17 cellular contexts compared by ENCODE assay signal in genomic region chr2:236354056-236354940, GRCh38.
DNase-seq lines count a peak whose midpoint lies in the region; ATAC-seq, FAIRE-seq and TF ChIP-seq lines count a peak whose summit lies in the region.
"Had no signal": no experiment of that assay in that cellular context is flagged by ENCODE, and none has a peak within 500 bp of the region (broad histone marks: within the 10 kb centered on the region; RNA-seq: fewer than 3 reads in every experiment).

No MANE protein-coding gene starts in this region.

- CTCF ChIA-PET in A673 (lab: Charles Lee) = no interaction called here

- H3K4me2 ChIP-seq in astrocyte (ENCODE audit: low read length) (no peak overlapping the region), neuronal stem cell (ENCODE audit: insufficient read depth, low read length, poor library complexity, severe bottlenecking) (no peak overlapping the region)

- no peak overlapping the region for H3K4ac ChIP-seq in neuronal stem cell (ENCODE audit: low read length)

- H3K4me1 ChIP-seq in astrocyte (ENCODE audit: insufficient read depth, low read length) (no peaks in the 10 kb centered on the region), neuronal stem cell (ENCODE audit: control insufficient read depth in 2 of 2, insufficient read depth in 1 of 2, low read depth in 1 of 2, low read length in 2 of 2) (peaks cover 0 to 5% of the 10 kb centered on the region in 2 donors), A673 (ENCODE audit: insufficient read depth, low read length, poor library complexity, severe bottlenecking) (no peaks in the 10 kb centered on the region)

- H3K18ac ChIP-seq in neuronal stem cell (ENCODE audit: low read length) = no peak overlapping the region

- H3K36me3 ChIP-seq in astrocyte (ENCODE audit: insufficient read depth, low read length) (no peaks in the 10 kb centered on the region), neuronal stem cell (replicated peaks in 1 of 2; ENCODE audit: control insufficient read depth in 2 of 2, insufficient read depth in 2 of 2, low read length in 2 of 2) (no peaks in the 10 kb centered on the region), A673 (ENCODE audit: insufficient read depth, low read length, poor library complexity, severe bottlenecking) (no peaks in the 10 kb centered on the region)

- WGBS in neuronal stem cell (ENCODE audit: extremely low coverage in 2 of 2, insufficient read length in 2 of 2, insufficient replicate concordance in 1 of 2), 2 donors = no CpG with 5 or more reads among the region's 15 CpGs

- H3K4me1 Mint-ChIP-seq in astrocyte (ENCODE audit: low read depth, unreplicated experiment) = peaks cover 2% of the 10 kb centered on the region
- H3K4me1 Mint-ChIP-seq: B cell had no signal

- POLR2A ChIA-PET in A673 (lab: Charles Lee; ENCODE audit: low non-redundant PET) = no interaction called here

- H2AFZ ChIP-seq in astrocyte (ENCODE audit: low read depth, low read length) (no peak overlapping the region), neuronal stem cell (ENCODE audit: low read length) (peak overlapping the region; percentile 6)

- ATAC-seq in GM21528 (IDR thresholded peaks at IDR 0.05; ENCODE audit: low FRiP score, unreplicated experiment) = no peak

- no peak overlapping the region for H4K91ac ChIP-seq in neuronal stem cell (ENCODE audit: low read depth, low read length, poor library complexity)

- H3K9ac ChIP-seq in astrocyte (ENCODE audit: low read length) (no peak overlapping the region), neuronal stem cell (ENCODE audit: low read depth, low read length, poor library complexity) (no peak overlapping the region)

- H3K27me3 ChIP-seq in astrocyte (ENCODE audit: insufficient read depth, low read length) = peaks cover 5% of the 10 kb centered on the region
- H3K27me3 ChIP-seq in neuronal stem cell (ENCODE audit: control insufficient read depth in 3 of 3, insufficient read depth in 3 of 3, low read depth in 1 of 3, low read length in 3 of 3) = peaks cover 0 to 2% (median 0%) of the 10 kb centered on the region in 3 experiments
- H3K27me3 ChIP-seq in A673 (replicated peaks; ENCODE audit: insufficient read depth, low read depth, low read length, poor library complexity) = peaks cover 16% of the 10 kb centered on the region

- H3K4me3 ChIP-seq in astrocyte (ENCODE audit: insufficient read depth, low read depth, low read length) (no peak overlapping the region), neuronal stem cell (ENCODE audit: low read length in 2 of 2) (no peak overlapping the region), A673 (ENCODE audit: low read depth, low read length, poor library complexity, severe bottlenecking) (no peak overlapping the region)

- no peaks in the 10 kb centered on the region for H3K36me3 Mint-ChIP-seq in astrocyte (ENCODE audit: low read depth, unreplicated experiment)
- H3K36me3 Mint-ChIP-seq: IgD-negative memory B cell had no signal

- FAIRE-seq in GM12891 (lab: Jason Lieb, UNC) (peak; percentile 13), astrocyte (lab: Jason Lieb, UNC) (no peak)
- FAIRE-seq: G401.6, GM19239 had no signal

- no peak overlapping the region for H2BK120ac ChIP-seq in neuronal stem cell (ENCODE audit: low read depth, low read length)

- H3K23ac ChIP-seq in neuronal stem cell (ENCODE audit: low read depth, low read length, poor library complexity) = no peak overlapping the region

- no peak overlapping the region for H2BK15ac ChIP-seq in neuronal stem cell (ENCODE audit: low read length)

- intact Hi-C loops in A673 (cut with micrococcal nuclease; ENCODE audit: unreplicated experiment) = no loop called here

- no peak for TF ChIP-seq POLR2A in GM12891 (IDR thresholded peaks at IDR 0.05; ENCODE audit: low read depth, low read length)

- no peaks in the 10 kb centered on the region for H3K9me3 Mint-ChIP-seq in astrocyte (ENCODE audit: unreplicated experiment)
- H3K9me3 Mint-ChIP-seq: CD4-positive, alpha-beta T cell; IgD-negative memory B cell had no signal

- H4K20me1 ChIP-seq in astrocyte (ENCODE audit: insufficient read depth, low read length) = no peaks in the 10 kb centered on the region

- no peaks in the 10 kb centered on the region for H3K79me2 ChIP-seq in astrocyte (ENCODE audit: insufficient read depth, low read length)

- no peak overlapping the region for H2BK12ac ChIP-seq in neuronal stem cell (ENCODE audit: low read length)

- no peak overlapping the region for H2BK5ac ChIP-seq in neuronal stem cell (ENCODE audit: low read length)

- H2AK5ac ChIP-seq in neuronal stem cell (ENCODE audit: low read depth, low read length) = no peak overlapping the region

- DNase-seq in activated effector memory CD4-positive, alpha-beta T cell treated with anti-CD3 and anti-CD28 coated beads, Interleukin-2, amount 50 U/mL, for 16 hours = peak; percentile 59
- DNase-seq in activated effector memory CD4-positive, alpha-beta T cell treated with Interleukin-2 at 50 U/mL for 16 hours = no peak
- DNase-seq in GM12891 (ENCODE audit: insufficient read length, low spot score) (no peak), astrocyte (ENCODE audit: low read depth) (no peak), neuronal stem cell (ENCODE audit: low spot score) (no peak), A673 (ENCODE audit: low spot score) (no peak), SW 1271 (lab: John Stamatoyannopoulos, UW) (no peak)
- DNase-seq: C1 segment of cervical spinal cord; Calu3; CD4-positive, alpha-beta T cell; DMS79; EL had no signal

- H3K4me3 Mint-ChIP-seq in astrocyte (ENCODE audit: unreplicated experiment) = peak overlapping the region; percentile 3
- H3K4me3 Mint-ChIP-seq: B cell; CD4-positive, alpha-beta T cell; IgD-negative memory B cell had no signal

- BruUV-seq in A673 (replicated peaks; lab: Mats Ljungman, UMichigan) = no TSS peak

- no peak for TF ChIP-seq CTCF in astrocyte (IDR thresholded peaks at IDR 0.05; ENCODE audit: insufficient read depth, low read depth, low read length)
- TF ChIP-seq CTCF in A673 (conservative IDR thresholded peaks at IDR 0.05; ENCODE audit: low read depth, low read length) = no peak

- no peak overlapping the region for H3K14ac ChIP-seq in neuronal stem cell (ENCODE audit: low read length)

- H3K9me3 ChIP-seq in astrocyte (ENCODE audit: insufficient read depth, low read depth, low read length) = no peaks in the 10 kb centered on the region
- H3K9me3 ChIP-seq in neuronal stem cell (replicated peaks in 1 of 2; ENCODE audit: control insufficient read depth in 2 of 2, insufficient read depth in 1 of 2, low read depth in 1 of 2, low read length in 2 of 2) = peaks cover 0 to 2% of the 10 kb centered on the region in 2 donors
- H3K9me3 ChIP-seq in A673 (ENCODE audit: low read depth, low read length, poor library complexity, severe bottlenecking) = no peaks in the 10 kb centered on the region

- H3K27ac Mint-ChIP-seq in astrocyte (ENCODE audit: unreplicated experiment) = no peak overlapping the region
- H3K27ac Mint-ChIP-seq: B cell; CD4-positive, alpha-beta T cell; IgD-negative memory B cell had no signal

- H3K27ac ChIP-seq in astrocyte (ENCODE audit: low read depth, low read length) (no peak overlapping the region), neuronal stem cell (replicated peaks; ENCODE audit: low read length) (no peak overlapping the region), A673 (ENCODE audit: low read depth, low read length, poor library complexity, severe bottlenecking) (no peak overlapping the region)

- H3K79me1 ChIP-seq in neuronal stem cell (ENCODE audit: low read depth, low read length) = no peaks in the 10 kb centered on the region

- H3K27me3 Mint-ChIP-seq in astrocyte (ENCODE audit: low read depth, unreplicated experiment) = peaks cover 33% of the 10 kb centered on the region

- H4K8ac ChIP-seq in neuronal stem cell (ENCODE audit: low read depth, low read length) = no peak overlapping the region

TF ChIP-seq in GM12891, 5 proteins besides CTCF, POLR2A, EP300 and RAD21:
- TF ChIP-seq TAF1 (IDR thresholded peaks at IDR 0.05; ENCODE audit: low read depth, low read length) = no peak
- TF ChIP-seq POU2F2 (IDR thresholded peaks at IDR 0.05; ENCODE audit: low read depth, low read length) = no peak
- no peak for TF ChIP-seq SPI1 (IDR thresholded peaks at IDR 0.05; ENCODE audit: low read depth, low read length)
- TF ChIP-seq PAX5 (IDR thresholded peaks at IDR 0.05; ENCODE audit: insufficient read depth, low read length, severe bottlenecking) = no peak
- no peak for TF ChIP-seq POLR2AphosphoS5 (IDR thresholded peaks at IDR 0.05; ENCODE audit: low read depth, low read length)
